ENCODE assay signal across 11 cellular contexts in the genomic region with DNA sequence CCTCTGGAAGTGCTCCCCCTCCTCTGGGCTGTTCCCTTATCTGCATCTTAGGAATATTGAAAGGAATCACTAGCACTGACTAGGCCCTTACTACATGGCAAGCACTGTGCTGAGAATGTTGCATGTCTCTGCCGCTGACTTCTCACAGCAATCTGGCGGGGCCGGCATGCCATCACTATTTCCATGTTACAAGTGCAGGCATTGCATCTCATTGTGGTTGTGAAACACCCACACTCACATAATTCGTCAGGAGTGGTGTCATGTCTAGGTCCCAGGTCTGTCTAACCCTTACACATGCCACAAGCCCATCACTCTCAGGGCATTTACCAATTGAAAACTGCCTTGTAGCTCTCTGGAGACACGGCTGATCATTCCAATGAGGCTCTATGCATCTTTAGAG. TPM values are rescaled to one million over a fixed set of nuclear protein-coding genes. Genes with fewer than 3 reads are reported as not detected.
A peak's percentile ranks its signal among the peaks of the same experiment; 100 is the strongest.
DNase-seq lines count a peak whose midpoint lies in the region; ATAC-seq and TF ChIP-seq lines count a peak whose summit lies in the region.
"Had no signal": no experiment of that assay in that cellular context is flagged by ENCODE, and none has a peak within 500 bp of the region (broad histone marks: within the 10 kb centered on the region; RNA-seq: fewer than 3 reads in every experiment).

No MANE protein-coding gene starts in this region.

- peak overlapping the region; percentile 97 for H3K27ac Mint-ChIP-seq in activated CD8-positive, alpha-beta T cell treated with anti-CD3 and anti-CD28 coated beads for 36 hours

- intact Hi-C loops in activated CD8-positive, alpha-beta T cell treated with anti-CD3 and anti-CD28 coated beads for 36 hours (cut with micrococcal nuclease), result no loop called here
- intact Hi-C loops in A673 (cut with micrococcal nuclease; ENCODE audit: unreplicated experiment), result no loop called here

- H3K27ac ChIP-seq in A673 (ENCODE audit: low read depth, low read length, poor library complexity, severe bottlenecking), result no peak overlapping the region

- DNase-seq in activated CD4-positive, CD25-positive, alpha-beta regulatory T cell treated with anti-CD3 and anti-CD28 coated beads, Interleukin-2, amount 50 U/mL, for 72 hours, result no peak
- DNase-seq in activated CD8-positive, alpha-beta T cell treated with anti-CD3 and anti-CD28 coated beads for 36 hours, result peak; percentile 94
- DNase-seq in dedifferentiated amniotic fluid mesenchymal stem cell (ENCODE audit: extremely low spot score), result peak; percentile 9
- peak; percentile 58 to 87 for DNase-seq in stimulated activated CD8-positive, alpha-beta memory T cell treated with anti-CD3 and anti-CD28 coated beads, Interleukin-7, amount 100 ng/mL, for 48 hours (ENCODE audit: extremely low read depth in 1 of 2, low read depth in 1 of 2)
- DNase-seq in AG20443 (ENCODE audit: low spot score), result no peak
- DNase-seq in A673 (ENCODE audit: low spot score), result no peak
- DNase-seq: 8988T, DMS79 treated with DMSO at 0.1 percent for 48 hours, hippocampal formation had no signal

- peaks cover 11% of the 10 kb centered on the region for H3K36me3 Mint-ChIP-seq in activated CD8-positive, alpha-beta T cell treated with anti-CD3 and anti-CD28 coated beads for 36 hours (ENCODE audit: low read depth)

- peaks cover 93% of the 10 kb centered on the region for H3K4me1 Mint-ChIP-seq in activated CD8-positive, alpha-beta T cell treated with anti-CD3 and anti-CD28 coated beads for 36 hours (ENCODE audit: low read depth)

- H3K4me3 ChIP-seq in A673 (ENCODE audit: low read depth, low read length, poor library complexity, severe bottlenecking), result no peak overlapping the region

- no peak for TF ChIP-seq CTCF in activated CD8-positive, alpha-beta T cell treated with anti-CD3 and anti-CD28 coated beads for 36 hours (IDR thresholded peaks at IDR 0.05)
- no peak for TF ChIP-seq CTCF in A673 (conservative IDR thresholded peaks at IDR 0.05; ENCODE audit: low read depth, low read length)

- no peaks in the 10 kb centered on the region for H3K9me3 ChIP-seq in A673 (ENCODE audit: low read depth, low read length, poor library complexity, severe bottlenecking)

- CTCF ChIA-PET in activated CD8-positive, alpha-beta T cell treated with anti-CD3 and anti-CD28 coated beads for 36 hours (lab: Charles Lee), result interaction anchor here (1.5 to 6.1 kb wide), 4 partner anchors 13 to 331 kb away, joined by 3 to 59 read pairs (median 22); no protein-coding TSS in a partner anchor
- CTCF ChIA-PET in A673 (lab: Charles Lee), result no interaction called here

- POLR2A ChIA-PET in activated CD8-positive, alpha-beta T cell treated with anti-CD3 and anti-CD28 coated beads for 36 hours (lab: Charles Lee), result interaction anchor here (0.5 to 29.2 kb wide), 8 partner anchors 9 to 498 kb away, joined by 3 to 846 read pairs (median 20); partner anchors contain the start of gene IL2RA
- POLR2A ChIA-PET in A673 (lab: Charles Lee; ENCODE audit: low non-redundant PET), result no interaction called here

- peak; percentile 44 to 48 for ATAC-seq in activated CD4-positive, CD25-positive, alpha-beta regulatory T cell treated with anti-CD3 and anti-CD28 coated beads, Interleukin-2, amount 50 U/mL, for 24 hours
- peak; percentile 35 for ATAC-seq in activated CD8-positive, alpha-beta T cell treated with anti-CD3 and anti-CD28 coated beads for 36 hours
- no peak for ATAC-seq in HG03097 (IDR thresholded peaks at IDR 0.05; ENCODE audit: low FRiP score, unreplicated experiment)

- H3K36me3 ChIP-seq in A673 (ENCODE audit: insufficient read depth, low read length, poor library complexity, severe bottlenecking), result no peaks in the 10 kb centered on the region

- peaks cover 49% of the 10 kb centered on the region for H3K27me3 ChIP-seq in A673 (replicated peaks; ENCODE audit: insufficient read depth, low read depth, low read length, poor library complexity)

- H3K27me3 Mint-ChIP-seq in activated CD8-positive, alpha-beta T cell treated with anti-CD3 and anti-CD28 coated beads for 36 hours, result no peaks in the 10 kb centered on the region

- H3K4me3 Mint-ChIP-seq in activated CD8-positive, alpha-beta T cell treated with anti-CD3 and anti-CD28 coated beads for 36 hours, result peak overlapping the region; percentile 77

- H3K4me1 ChIP-seq in A673 (ENCODE audit: insufficient read depth, low read length, poor library complexity, severe bottlenecking), result no peaks in the 10 kb centered on the region

- BruUV-seq in A673 (replicated peaks; lab: Mats Ljungman, UMichigan), result no TSS peak

- H3K9me3 Mint-ChIP-seq in activated CD8-positive, alpha-beta T cell treated with anti-CD3 and anti-CD28 coated beads for 36 hours, result peaks cover 2% of the 10 kb centered on the region

RNA-seq across cellular contexts. Expression of gene IL2RA, which starts 8.5 kb away (rescaled TPM):
- total RNA-seq in activated CD8-positive, alpha-beta T cell treated with anti-CD3 and anti-CD28 coated beads for 36 hours, result 100 to 1,000 TPM; 868 to 874 TPM
- not detected in 2 replicates for total RNA-seq in A673 (2021)

RNA-seq across cellular contexts. Expression of gene RBM17, which starts 18.2 kb away (rescaled TPM):
- total RNA-seq in activated CD8-positive, alpha-beta T cell treated with anti-CD3 and anti-CD28 coated beads for 36 hours, result 100 to 1,000 TPM; 284 to 285 TPM
- total RNA-seq in A673 (2021), result 195 and 200 TPM in 2 replicates

Comparison
In these comparisons a context has a peak if more than half of its experiments do, and no peak if none do; other contexts are left out.
1. DNase-seq: peak in activated CD8-positive, alpha-beta T cell treated with anti-CD3 and anti-CD28 coated beads for 36 hours (single experiment), dedifferentiated amniotic fluid mesenchymal stem cell (single experiment) and stimulated activated CD8-positive, alpha-beta memory T cell treated with anti-CD3 and anti-CD28 coated beads, Interleukin-7, amount 100 ng/mL, for 48 hours (2 of 2); none in activated CD4-positive, CD25-positive, alpha-beta regulatory T cell treated with anti-CD3 and anti-CD28 coated beads, Interleukin-2, amount 50 U/mL, for 72 hours (single experiment), AG20443 (single experiment) and A673 (single experiment).
2. RNA of gene IL2RA, which starts 8.5 kb away (total RNA-seq): 868 to 874 TPM in activated CD8-positive, alpha-beta T cell treated with anti-CD3 and anti-CD28 coated beads for 36 hours; not detected in A673; every median in the first group is over 100 times any median in the second.